29 cellular contexts compared by ENCODE assay signal in the genomic region with DNA sequence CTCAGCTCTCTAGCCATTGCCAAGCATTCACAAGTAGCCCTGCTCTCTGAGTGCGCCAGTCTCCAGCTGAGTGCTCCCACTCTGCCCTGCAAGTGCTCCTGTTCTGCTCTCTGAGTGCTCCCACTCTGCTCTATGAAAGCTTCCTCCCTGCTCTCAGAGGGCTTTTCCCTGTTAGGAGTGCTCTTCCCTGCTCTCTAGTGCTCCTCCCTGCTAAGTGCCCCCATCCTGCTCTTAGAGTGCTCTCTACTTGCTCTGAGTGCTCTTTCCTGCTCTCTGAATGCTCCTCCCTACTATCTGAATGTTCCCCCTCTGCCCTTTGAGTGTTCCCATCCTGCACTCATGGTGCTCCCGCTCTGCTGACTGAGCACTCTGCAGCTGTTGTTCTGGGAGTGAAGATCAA.
"Had no signal": no experiment of that assay in that cellular context is flagged by ENCODE, and none has a peak within 500 bp of the region (broad histone marks: within the 10 kb centered on the region; RNA-seq: fewer than 3 reads in every experiment).

No MANE protein-coding gene starts in this region.

- H3K9me3 ChIP-seq: testis, thyroid gland, upper lobe of left lung, upper lobe of right lung, uterus, vagina had no signal

- H3K27ac Mint-ChIP-seq: stimulated activated effector memory CD8-positive, alpha-beta T cell treated with anti-CD3 and anti-CD28 coated beads, Interleukin-12 subunit alpha, Interleukin-12 subunit beta, amount 100 ng/mL, for 72 hours; stimulated activated memory B cell treated with anti-CD40 and anti-IgM and Interleukin-4, amounts not matched to agents 10 μg/mL and 1 μg/mL and 100 μg/mL, for 72 hours; stimulated activated naive B cell treated with anti-CD40 and anti-IgM and Interleukin-4, amounts not matched to agents 10 μg/mL and 1 μg/mL and 100 μg/mL, for 72 hours; stimulated activated naive CD8-positive, alpha-beta T cell treated with anti-CD3 and anti-CD28 coated beads, Interleukin-15, amount 100 ng/mL, for 72 hours; stimulated activated naive CD8-positive, alpha-beta T cell treated with anti-CD3 and anti-CD28 coated beads, Interleukin-15, Interleukin-2, amounts not matched to agents 100 ng/mL and 50 ng/mL, for 24 hours; type B pancreatic cell had no signal

- H3K4me3 ChIP-seq: stomach, suprapubic skin, testis, thoracic aorta, thyroid gland, tibial artery, tibial nerve, transverse colon, upper lobe of left lung, upper lobe of right lung, uterus, vagina had no signal

- H3K4me1 Mint-ChIP-seq: stimulated activated effector memory CD8-positive, alpha-beta T cell treated with anti-CD3 and anti-CD28 coated beads, Interleukin-12 subunit alpha, Interleukin-12 subunit beta, amount 100 ng/mL, for 72 hours; stimulated activated memory B cell treated with anti-CD40 and anti-IgM and Interleukin-4, amounts not matched to agents 10 μg/mL and 1 μg/mL and 100 μg/mL, for 72 hours; stimulated activated naive B cell treated with anti-CD40 and anti-IgM and Interleukin-4, amounts not matched to agents 10 μg/mL and 1 μg/mL and 100 μg/mL, for 72 hours; stimulated activated naive CD8-positive, alpha-beta T cell treated with anti-CD3 and anti-CD28 coated beads, Interleukin-15, amount 100 ng/mL, for 72 hours had no signal

- ATAC-seq: stimulated activated effector memory CD8-positive, alpha-beta T cell treated with anti-CD3 and anti-CD28 coated beads, Interleukin-12 subunit alpha, Interleukin-12 subunit beta, amount 100 ng/mL, for 72 hours; stimulated activated memory B cell treated with anti-CD40 and anti-IgM and Interleukin-4, amounts not matched to agents 10 μg/mL and 1 μg/mL and 100 μg/mL, for 72 hours; stimulated activated naive B cell treated with anti-CD40 and anti-IgM and Interleukin-4, amounts not matched to agents 10 μg/mL and 1 μg/mL and 100 μg/mL, for 72 hours; stimulated activated naive CD8-positive, alpha-beta T cell treated with anti-CD3 and anti-CD28 coated beads, Interleukin-15, amount 100 ng/mL, for 72 hours; stimulated activated naive CD8-positive, alpha-beta T cell treated with anti-CD3 and anti-CD28 coated beads, Interleukin-15, Interleukin-2, amounts not matched to agents 100 U/mL and 50 U/mL, for 24 hours; upper lobe of right lung had no signal

- H3K27me3 ChIP-seq: testis, thyroid gland, tibial nerve, upper lobe of left lung, uterus, vagina had no signal

- H3K27ac ChIP-seq: stomach, suprapubic skin, testis, thoracic aorta, thyroid gland, tibial artery, tibial nerve, transverse colon, upper lobe of left lung, upper lobe of right lung, uterus, vagina had no signal

- DNase-seq: stimulated activated CD4-positive, alpha-beta T cell treated with anti-CD3 and anti-CD28 coated beads, Interleukin-2, amount 100 ng/mL, for 48 hours; stimulated activated CD4-positive, alpha-beta T cell treated with anti-CD3 and anti-CD28 coated beads, Interleukin-4, amount 100 ng/mL, for 1 hour; stimulated activated CD4-positive, alpha-beta T cell treated with anti-CD3 and anti-CD28 coated beads, Interleukin-4, amount 100 ng/mL, for 24 hours; stimulated activated CD4-positive, alpha-beta T cell treated with anti-CD3 and anti-CD28 coated beads, Interleukin-4, amount 100 ng/mL, for 4 hours; stimulated activated CD8-positive, alpha-beta memory T cell treated with anti-CD3 and anti-CD28 coated beads, Interleukin-4, amount 100 ng/mL, for 48 hours; stimulated activated naive B cell treated with anti-CD40 and anti-IgM and Interleukin-4, amounts not matched to agents 10 μg/mL and 1 μg/mL and 100 μg/mL, for 72 hours; stimulated activated naive CD4-positive, alpha-beta T cell; stimulated activated naive CD4-positive, alpha-beta T cell treated with Interleukin-2 at 50 U/mL for 16 hours; stimulated activated naive CD8-positive, alpha-beta T cell treated with anti-CD3 and anti-CD28 coated beads, Interleukin-15, amount 100 ng/mL, for 72 hours; stimulated activated naive CD8-positive, alpha-beta T cell treated with anti-CD3 and anti-CD28 coated beads, Interleukin-15, Interleukin-2, amounts not matched to agents 100 U/mL and 50 U/mL, for 24 hours; stomach; substantia nigra; testis; thyroid gland; tibial artery; transverse colon; trophoblast cell; upper lobe of left lung; upper lobe of right lung; uterus had no signal

- FAIRE-seq: urothelium cell line had no signal

- H3K36me3 Mint-ChIP-seq: stimulated activated effector memory CD8-positive, alpha-beta T cell treated with anti-CD3 and anti-CD28 coated beads, Interleukin-12 subunit alpha, Interleukin-12 subunit beta, amount 100 ng/mL, for 72 hours; stimulated activated memory B cell treated with anti-CD40 and anti-IgM and Interleukin-4, amounts not matched to agents 10 μg/mL and 1 μg/mL and 100 μg/mL, for 72 hours; stimulated activated naive B cell treated with anti-CD40 and anti-IgM and Interleukin-4, amounts not matched to agents 10 μg/mL and 1 μg/mL and 100 μg/mL, for 72 hours had no signal

- H3K4me3 Mint-ChIP-seq: stimulated activated effector memory CD8-positive, alpha-beta T cell treated with anti-CD3 and anti-CD28 coated beads, Interleukin-12 subunit alpha, Interleukin-12 subunit beta, amount 100 ng/mL, for 72 hours; stimulated activated memory B cell treated with anti-CD40 and anti-IgM and Interleukin-4, amounts not matched to agents 10 μg/mL and 1 μg/mL and 100 μg/mL, for 72 hours; stimulated activated naive B cell treated with anti-CD40 and anti-IgM and Interleukin-4, amounts not matched to agents 10 μg/mL and 1 μg/mL and 100 μg/mL, for 72 hours; stimulated activated naive CD8-positive, alpha-beta T cell treated with anti-CD3 and anti-CD28 coated beads, Interleukin-15, amount 100 ng/mL, for 72 hours; stimulated activated naive CD8-positive, alpha-beta T cell treated with anti-CD3 and anti-CD28 coated beads, Interleukin-15, Interleukin-2, amounts not matched to agents 100 ng/mL and 50 ng/mL, for 24 hours; type B pancreatic cell had no signal

- H3K4me1 ChIP-seq: stomach, suprapubic skin, testis, thyroid gland, tibial artery, tibial nerve, transverse colon, upper lobe of left lung, upper lobe of right lung, uterus, vagina had no signal

- H3K36me3 ChIP-seq: stomach, suprapubic skin, thoracic aorta, thyroid gland, tibial artery, tibial nerve, transverse colon, upper lobe of left lung, upper lobe of right lung, uterus, vagina had no signal

- H3K27me3 Mint-ChIP-seq: stimulated activated naive CD8-positive, alpha-beta T cell treated with anti-CD3 and anti-CD28 coated beads, Interleukin-15, amount 100 ng/mL, for 72 hours; stimulated activated naive CD8-positive, alpha-beta T cell treated with anti-CD3 and anti-CD28 coated beads, Interleukin-15, Interleukin-2, amounts not matched to agents 100 ng/mL and 50 ng/mL, for 24 hours had no signal
